In genomic region chr1:60033066-60033465, GRCh38 we compare ENCODE assay signal across 22 cellular contexts. TPM values are rescaled to one million over a fixed set of nuclear protein-coding genes. Genes with fewer than 3 reads are reported as not detected.
"Had no signal": no experiment of that assay in that cellular context is flagged by ENCODE, and none has a peak within 500 bp of the region (broad histone marks: within the 10 kb centered on the region; RNA-seq: fewer than 3 reads in every experiment).

No MANE protein-coding gene starts in this region.

- H3K36me3 ChIP-seq: MG63 had no signal

- H3K4me2 ChIP-seq: SK-N-SH had no signal

- FAIRE-seq: HTR-8/SVneo had no signal

- DNase-seq: KBM-7, MG63, NCI-H1092, NCI-H1436, NCI-H187, NCI-H2029, NCI-H2081 treated with DMSO at 0.1 percent for 48 hours, NCI-H2171, NCI-H226, NCI-H446, NCI-H510A, NCI-H524 treated with DMSO at 0.1 percent for 48 hours, NCI-H69, NCI-H774, SHP77, SK-N-SH had no signal

- ATAC-seq: Panc1 had no signal

- H3K27ac ChIP-seq: HL-60, RWPE1 had no signal

- H3K27me3 ChIP-seq: MG63 had no signal

- H3K4me3 ChIP-seq: MG63 had no signal

- H3K9me3 ChIP-seq: MG63, SK-N-SH had no signal

- H3K9ac ChIP-seq: SK-N-SH had no signal

RNA-seq across cellular contexts. Expression of gene C1orf87, which starts 40.5 kb away (rescaled TPM):
- total RNA-seq: LHCN-M2, SK-MEL-5 had no signal
- polyA plus RNA-seq: SK-N-SH had no signal
